Comparison of ENCODE assay signal across 36 cellular contexts in genomic region chrX:116413273-116413672, GRCh38. TPM values are rescaled to one million over a fixed set of nuclear protein-coding genes. Genes with fewer than 3 reads are reported as not detected.
"Had no signal": no experiment of that assay in that cellular context is flagged by ENCODE, and none has a peak within 500 bp of the region (broad histone marks: within the 10 kb centered on the region; RNA-seq: fewer than 3 reads in every experiment).

No MANE protein-coding gene starts in this region.

- H3K27me3 Mint-ChIP-seq: memory B cell; naive thymus-derived CD4-positive, alpha-beta T cell; stimulated activated naive B cell treated with anti-CD40 and anti-IgM and Interleukin-4, amounts not matched to agents 10 μg/mL and 1 μg/mL and 100 μg/mL, for 72 hours had no signal

- DNase-seq: hypothalamus; immature natural killer cell; kidney; left ventricle myocardium inferior; midbrain; mucosa of descending colon; naive thymus-derived CD4-positive, alpha-beta T cell; nucleus accumbens; psoas muscle; right lobe of liver; stimulated activated CD4-positive, alpha-beta T cell treated with anti-CD3 and anti-CD28 coated beads, Interleukin-1b, Interleukin-23, amount 100 ng/mL, for 48 hours; stimulated activated CD4-positive, alpha-beta T cell treated with anti-CD3 and anti-CD28 coated beads, Interleukin-2, amount 100 ng/mL, for 48 hours; stimulated activated CD4-positive, alpha-beta T cell treated with anti-CD3 and anti-CD28 coated beads, Interleukin-4, amount 100 ng/mL, for 4 hours; stimulated activated CD8-positive, alpha-beta memory T cell treated with anti-CD3 and anti-CD28 coated beads, Interleukin-4, amount 100 ng/mL, for 48 hours; stimulated activated naive B cell treated with anti-CD40 and anti-IgM and Interleukin-4, amounts not matched to agents 10 μg/mL and 1 μg/mL and 100 μg/mL, for 72 hours; stimulated activated naive CD8-positive, alpha-beta T cell treated with anti-CD3 and anti-CD28 coated beads, Interleukin-15, Interleukin-2, amounts not matched to agents 100 U/mL and 50 U/mL, for 24 hours; stomach; testis; thyroid gland; transverse colon; upper lobe of left lung had no signal

- H3K27ac ChIP-seq: left ventricle myocardium inferior, parathyroid adenoma, psoas muscle, right atrium auricular region, right lobe of liver, stomach, testis, thyroid gland, transverse colon, upper lobe of left lung, vagina had no signal

- H3K4me1 Mint-ChIP-seq: immature natural killer cell; memory B cell; naive thymus-derived CD4-positive, alpha-beta T cell; nephron; neural crest cell; stimulated activated naive B cell treated with anti-CD40 and anti-IgM and Interleukin-4, amounts not matched to agents 10 μg/mL and 1 μg/mL and 100 μg/mL, for 72 hours had no signal

- H3K9me3 Mint-ChIP-seq: memory B cell, neural crest cell had no signal

- H3K36me3 Mint-ChIP-seq: immature natural killer cell; memory B cell; naive thymus-derived CD4-positive, alpha-beta T cell; stimulated activated naive B cell treated with anti-CD40 and anti-IgM and Interleukin-4, amounts not matched to agents 10 μg/mL and 1 μg/mL and 100 μg/mL, for 72 hours had no signal

- H3K27me3 ChIP-seq: right atrium auricular region, stomach, testis, thyroid gland, transverse colon, upper lobe of left lung, vagina had no signal

- ATAC-seq: mucosa of descending colon; naive thymus-derived CD4-positive, alpha-beta T cell; psoas muscle; right lobe of liver; stimulated activated naive B cell treated with anti-CD40 and anti-IgM and Interleukin-4, amounts not matched to agents 10 μg/mL and 1 μg/mL and 100 μg/mL, for 72 hours; stimulated activated naive CD8-positive, alpha-beta T cell treated with anti-CD3 and anti-CD28 coated beads, Interleukin-15, Interleukin-2, amounts not matched to agents 100 U/mL and 50 U/mL, for 24 hours had no signal

- H3K4me3 ChIP-seq: left ventricle myocardium inferior, lung, mucosa of descending colon, psoas muscle, right atrium auricular region, right lobe of liver, smooth muscle cell, stomach, testis, thyroid gland, transverse colon, upper lobe of left lung, vagina had no signal

- H3K36me3 ChIP-seq: left ventricle myocardium inferior, right atrium auricular region, right lobe of liver, stomach, thyroid gland, transverse colon, upper lobe of left lung, vagina had no signal

- H3K27ac Mint-ChIP-seq: immature natural killer cell; memory B cell; naive thymus-derived CD4-positive, alpha-beta T cell; nephron; stimulated activated naive B cell treated with anti-CD40 and anti-IgM and Interleukin-4, amounts not matched to agents 10 μg/mL and 1 μg/mL and 100 μg/mL, for 72 hours had no signal

- FAIRE-seq: kidney had no signal

- H3K4me1 ChIP-seq: left ventricle myocardium inferior, parathyroid adenoma, psoas muscle, right atrium auricular region, right lobe of liver, stomach, testis, thyroid gland, transverse colon, upper lobe of left lung, vagina had no signal

- H3K79me2 ChIP-seq: parathyroid adenoma had no signal

- H3K4me3 Mint-ChIP-seq: immature natural killer cell; memory B cell; naive thymus-derived CD4-positive, alpha-beta T cell; nephron; neural crest cell; stimulated activated naive B cell treated with anti-CD40 and anti-IgM and Interleukin-4, amounts not matched to agents 10 μg/mL and 1 μg/mL and 100 μg/mL, for 72 hours had no signal

- H2AFZ ChIP-seq: parathyroid adenoma had no signal

- H3K9me3 ChIP-seq: left ventricle myocardium inferior, mucosa of descending colon, psoas muscle, right atrium auricular region, right lobe of liver, testis, thyroid gland, transverse colon, vagina had no signal

- H3K9ac ChIP-seq: parathyroid adenoma had no signal

- H3K4me2 ChIP-seq: smooth muscle cell had no signal

RNA-seq across cellular contexts. Expression of gene SLC6A14, which starts 23.1 kb away (rescaled TPM):
- total RNA-seq: kidney; left ventricle myocardium inferior; mesenteric fat pad; myocyte; naive thymus-derived CD4-positive, alpha-beta T cell; neural crest cell; osteoblast; posterior vena cava; psoas muscle; right atrium auricular region; right lobe of liver; skeletal muscle tissue; testis had no signal
- polyA plus RNA-seq: immature natural killer cell; naive thymus-derived CD4-positive, alpha-beta T cell had no signal

RNA-seq across cellular contexts. Expression of gene CT83, which starts 49.5 kb away (rescaled TPM):
- total RNA-seq: kidney; left ventricle myocardium inferior; lower leg skin; lung; mesenteric fat pad; mucosa of descending colon; myocyte; naive thymus-derived CD4-positive, alpha-beta T cell; neural crest cell; osteoblast; posterior vena cava; psoas muscle; right atrium auricular region; right lobe of liver; skeletal muscle tissue; smooth muscle cell; stomach; thyroid gland; transverse colon; upper lobe of left lung; urinary bladder; vagina had no signal
- polyA plus RNA-seq: immature natural killer cell; lung; naive thymus-derived CD4-positive, alpha-beta T cell; psoas muscle; smooth muscle cell; stomach; urinary bladder had no signal
